In the genomic region with DNA sequence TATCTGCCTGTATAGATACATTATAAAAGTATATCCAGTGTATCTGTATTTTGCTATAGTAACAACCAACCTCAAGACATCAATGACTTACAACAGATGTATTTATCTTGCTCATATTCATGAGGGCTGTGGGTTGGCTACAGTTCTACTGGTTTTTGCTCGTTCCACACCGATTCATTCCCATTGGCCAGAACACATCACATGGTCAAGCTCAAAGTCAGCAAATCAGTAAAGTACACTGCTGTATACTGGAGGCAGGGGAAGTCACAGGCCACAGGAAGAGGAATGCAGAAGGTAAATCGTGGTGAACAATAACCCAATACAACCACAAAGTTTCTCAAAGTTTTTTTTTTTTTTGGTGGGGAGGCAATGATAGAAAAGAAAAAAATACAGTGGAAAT, we compare ENCODE assay signal across 26 cellular contexts.
"Had no signal": no experiment of that assay in that cellular context is flagged by ENCODE, and none has a peak within 500 bp of the region (broad histone marks: within the 10 kb centered on the region; RNA-seq: fewer than 3 reads in every experiment).

No MANE protein-coding gene starts in this region.

- H3K36me3 ChIP-seq: MG63 had no signal

- H3K9me3 Mint-ChIP-seq: activated B cell treated with CpG ODN at 0.5 μM for 24 hours; activated naive CD4-positive, alpha-beta T cell treated with anti-CD3 and anti-CD28 coated beads, Interleukin-2, amount 50 U/mL, for 72 hours; activated naive CD8-positive, alpha-beta T cell treated with anti-CD3 and anti-CD28 coated beads, Interleukin-2, amount 50 U/mL, for 24 hours; activated T-cell treated with anti-CD3 and anti-CD28 coated beads, Interleukin-2, amount 50 U/mL, for 4 hours; central memory CD8-positive, alpha-beta T cell had no signal

- ATAC-seq: activated naive CD4-positive, alpha-beta T cell treated with anti-CD3 and anti-CD28 coated beads, Interleukin-2, amount 50 U/mL, for 72 hours; activated naive CD8-positive, alpha-beta T cell treated with anti-CD3 and anti-CD28 coated beads, Interleukin-2, amount 50 U/mL, for 24 hours; activated T-cell treated with anti-CD3 and anti-CD28 coated beads, Interleukin-2, amount 50 U/mL, for 4 hours; T-helper 17 cell had no signal

- H3K27ac Mint-ChIP-seq: activated B cell treated with CpG ODN at 0.5 μM for 24 hours; activated CD4-positive, alpha-beta T cell treated with anti-CD3 and anti-CD28 coated beads, Interleukin-2, amount 10 ng/mL, durations not matched to agents 24 days and 14 days; activated naive CD4-positive, alpha-beta T cell treated with anti-CD3 and anti-CD28 coated beads, Interleukin-2, amount 50 U/mL, for 72 hours; activated naive CD8-positive, alpha-beta T cell treated with anti-CD3 and anti-CD28 coated beads, Interleukin-2, amount 50 U/mL, for 24 hours; brain; T-helper 17 cell had no signal

- H3K4me1 Mint-ChIP-seq: central memory CD8-positive, alpha-beta T cell had no signal

- H3K27me3 ChIP-seq: MG63 had no signal

- DNase-seq: activated B cell treated with CpG ODN at 0.5 μM for 24 hours; activated CD4-positive, alpha-beta T cell treated with anti-CD3 and anti-CD28 coated beads for 1 hour; activated CD4-positive, alpha-beta T cell treated with anti-CD3 and anti-CD28 coated beads, Interleukin-2, amount 10 ng/mL, durations not matched to agents 24 days and 14 days; activated CD4-positive, alpha-beta T cell treated with anti-CD3 and anti-CD28 coated beads, Interleukin-2, amount 50 U/mL, for 48 hours; activated effector memory CD4-positive, alpha-beta T cell treated with anti-CD3 and anti-CD28 coated beads, Interleukin-2, amount 50 U/mL, for 16 hours; activated naive CD4-positive, alpha-beta T cell treated with Interleukin-2 at 50 U/mL for 16 hours; activated naive CD8-positive, alpha-beta T cell treated with anti-CD3 and anti-CD28 coated beads, Interleukin-2, amount 50 U/mL, for 24 hours; activated T-cell treated with anti-CD3 and anti-CD28 coated beads, Interleukin-2, amount 50 U/mL, for 4 hours; amniotic stem cell; MG63; MV-4-11; NCI-H1105; NCI-H1436; NCI-H1694 treated with DMSO at 0.1 percent for 48 hours; NCI-H2029 treated with DMSO at 0.1 percent for 48 hours; NCI-H345; NCI-H510A; NCI-H526 treated with DMSO at 0.1 percent for 48 hours; NCI-H82; SIG-M5; T-helper 17 cell; T-helper 9 cell had no signal

- H3K4me3 ChIP-seq: MG63 had no signal

- FAIRE-seq: astrocyte had no signal

- H3K4me3 Mint-ChIP-seq: activated B cell treated with CpG ODN at 0.5 μM for 24 hours; activated CD4-positive, alpha-beta T cell treated with anti-CD3 and anti-CD28 coated beads, Interleukin-2, amount 10 ng/mL, durations not matched to agents 24 days and 14 days; activated naive CD8-positive, alpha-beta T cell treated with anti-CD3 and anti-CD28 coated beads, Interleukin-2, amount 50 U/mL, for 24 hours; activated T-cell treated with anti-CD3 and anti-CD28 coated beads, Interleukin-2, amount 50 U/mL, for 4 hours; brain; central memory CD8-positive, alpha-beta T cell; T-helper 17 cell had no signal
